Comparison of ENCODE assay signal across 26 cellular contexts in genomic region chrX:44016906-44017305, GRCh38. TPM values are rescaled to one million over a fixed set of nuclear protein-coding genes. Genes with fewer than 3 reads are reported as not detected.
"Had no signal": no experiment of that assay in that cellular context is flagged by ENCODE, and none has a peak within 500 bp of the region (broad histone marks: within the 10 kb centered on the region; RNA-seq: fewer than 3 reads in every experiment).

No MANE protein-coding gene starts in this region.

- H3K27me3 ChIP-seq: stomach, suprapubic skin, testis, tibial artery, transverse colon, upper lobe of left lung, upper lobe of right lung, vagina had no signal

- H3K36me3 ChIP-seq: stomach, suprapubic skin, thoracic aorta, tibial artery, tibial nerve, transverse colon, upper lobe of left lung, upper lobe of right lung, uterus, vagina had no signal

- H3K4me1 ChIP-seq: stomach, suprapubic skin, testis, tibial nerve, transverse colon, upper lobe of left lung, upper lobe of right lung, uterus, vagina had no signal

- DNase-seq: stimulated activated CD4-positive, alpha-beta T cell treated with anti-CD3 and anti-CD28 coated beads, Interleukin-2, amount 100 ng/mL, for 48 hours; stimulated activated CD4-positive, alpha-beta T cell treated with anti-CD3 and anti-CD28 coated beads, Interleukin-4, amount 100 ng/mL, for 1 hour; stimulated activated CD4-positive, alpha-beta T cell treated with anti-CD3 and anti-CD28 coated beads, Interleukin-4, amount 100 ng/mL, for 24 hours; stimulated activated CD4-positive, alpha-beta T cell treated with anti-CD3 and anti-CD28 coated beads, Interleukin-4, amount 100 ng/mL, for 4 hours; stimulated activated CD8-positive, alpha-beta memory T cell treated with anti-CD3 and anti-CD28 coated beads, Interleukin-4, amount 100 ng/mL, for 48 hours; stimulated activated naive B cell treated with anti-CD40 and anti-IgM and Interleukin-4, amounts not matched to agents 10 μg/mL and 1 μg/mL and 100 μg/mL, for 72 hours; stimulated activated naive CD4-positive, alpha-beta T cell; stimulated activated naive CD4-positive, alpha-beta T cell treated with Interleukin-2 at 50 U/mL for 16 hours; stimulated activated naive CD8-positive, alpha-beta T cell treated with anti-CD3 and anti-CD28 coated beads, Interleukin-15, amount 100 ng/mL, for 72 hours; stimulated activated naive CD8-positive, alpha-beta T cell treated with anti-CD3 and anti-CD28 coated beads, Interleukin-15, Interleukin-2, amounts not matched to agents 100 U/mL and 50 U/mL, for 24 hours; stomach; substantia nigra; testis; tibial artery; transverse colon; trophoblast cell; upper lobe of left lung; upper lobe of right lung; uterus had no signal

- ATAC-seq: stimulated activated effector memory CD8-positive, alpha-beta T cell treated with anti-CD3 and anti-CD28 coated beads, Interleukin-12 subunit alpha, Interleukin-12 subunit beta, amount 100 ng/mL, for 72 hours; stimulated activated memory B cell treated with anti-CD40 and anti-IgM and Interleukin-4, amounts not matched to agents 10 μg/mL and 1 μg/mL and 100 μg/mL, for 72 hours; stimulated activated naive B cell treated with anti-CD40 and anti-IgM and Interleukin-4, amounts not matched to agents 10 μg/mL and 1 μg/mL and 100 μg/mL, for 72 hours; stimulated activated naive CD8-positive, alpha-beta T cell treated with anti-CD3 and anti-CD28 coated beads, Interleukin-15, amount 100 ng/mL, for 72 hours; stimulated activated naive CD8-positive, alpha-beta T cell treated with anti-CD3 and anti-CD28 coated beads, Interleukin-15, Interleukin-2, amounts not matched to agents 100 U/mL and 50 U/mL, for 24 hours; upper lobe of right lung had no signal

- H3K4me3 ChIP-seq: stomach, suprapubic skin, testis, thoracic aorta, tibial artery, tibial nerve, transverse colon, upper lobe of left lung, upper lobe of right lung, uterus, vagina had no signal

- H3K9me3 ChIP-seq: stomach, suprapubic skin, testis, thoracic aorta, tibial artery, tibial nerve, transverse colon, upper lobe of left lung, upper lobe of right lung, uterus, vagina had no signal

- H3K27ac ChIP-seq: stomach, suprapubic skin, testis, thoracic aorta, tibial artery, tibial nerve, transverse colon, upper lobe of left lung, upper lobe of right lung, uterus, vagina had no signal

RNA-seq across cellular contexts. Expression of gene NDP, which starts 43.7 kb away (rescaled TPM):
- total RNA-seq: subcutaneous adipose tissue, upper lobe of left lung, upper lobe of right lung had no signal
